8 cellular contexts compared by ENCODE assay signal in the genomic region with DNA sequence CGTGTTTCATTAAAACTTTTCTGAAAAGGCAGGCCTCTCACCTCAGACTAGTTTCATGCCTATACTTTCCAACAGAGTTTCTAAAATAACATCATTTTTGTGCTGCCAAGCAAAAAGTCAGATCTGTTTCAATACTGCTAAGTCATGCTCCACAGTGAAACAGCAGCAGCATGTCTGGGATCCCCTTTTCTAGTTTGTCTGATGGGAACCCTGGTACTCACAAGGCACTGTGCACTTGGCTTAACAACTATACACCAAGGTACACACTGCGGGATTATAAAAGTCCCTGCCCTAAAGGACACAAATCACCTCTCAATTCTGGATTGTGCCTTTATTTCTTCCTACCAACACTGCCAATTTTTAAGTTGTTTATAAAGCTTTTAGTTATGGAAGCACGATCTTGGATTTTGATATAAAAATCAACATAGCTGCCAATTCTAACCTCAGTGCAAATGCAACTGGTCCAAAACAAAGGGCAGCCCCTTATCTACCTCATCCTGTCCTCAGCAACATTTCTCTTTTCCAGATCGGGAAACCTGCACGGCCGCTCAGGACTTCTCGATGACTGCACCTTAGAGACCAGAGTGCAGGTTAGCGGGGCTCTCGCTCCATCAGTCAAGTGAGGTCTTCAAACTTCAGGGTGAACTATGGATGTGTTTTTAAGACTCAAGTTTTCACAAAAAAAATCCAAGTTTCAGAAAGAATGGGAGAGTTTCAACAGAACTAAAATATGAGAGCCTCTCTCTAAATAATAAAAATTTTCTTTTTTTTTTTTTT. TPM values are rescaled to one million over a fixed set of nuclear protein-coding genes. Genes with fewer than 3 reads are reported as not detected.
DNase-seq lines count a peak whose midpoint lies in the region; ATAC-seq, FAIRE-seq and TF ChIP-seq lines count a peak whose summit lies in the region.

No MANE protein-coding gene starts in this region.

- H3K4me3 ChIP-seq in CD4-positive, alpha-beta memory T cell (ENCODE audit: low read length in 2 of 2) = no peak overlapping the region
- H3K4me3 ChIP-seq in MG63 (peak overlapping the region; percentile 83), K562 (peak overlapping the region; percentile 3; the same call in 1 of the 2 replicates)

- no peak for TF ChIP-seq EP300 in K562 (IDR thresholded peaks at IDR 0.05; ENCODE audit: low read length)

- H3K36me3 Mint-ChIP-seq in CD4-positive, alpha-beta memory T cell = peaks cover 24 to 29% of the 10 kb centered on the region in 2 donors
- H3K36me3 Mint-ChIP-seq in naive B cell = peaks cover 7 to 17% of the 10 kb centered on the region in 2 donors

- H3K4me2 ChIP-seq in K562 (ENCODE audit: insufficient read depth, low read length) = peak overlapping the region; percentile 74

- ATAC-seq in K562 = peak; percentile 10; the same call in 1 of the 3 replicates
- no peak for ATAC-seq in naive B cell (ENCODE audit: low read depth in 2 of 2)
- ATAC-seq in HG03280 (IDR thresholded peaks at IDR 0.05; ENCODE audit: unreplicated experiment) = no peak

- POLR2A ChIA-PET in CD4-positive, alpha-beta memory T cell (lab: Charles Lee; ENCODE audit: partially characterized antibody) = interaction anchor here (4.9 to 5.5 kb wide), 2 partner anchors 12 to 52 kb away, joined by 51 to 75 read pairs; a partner anchor contains a TSS
- POLR2A ChIA-PET in K562 (lab: Yijun Ruan, JAX) = interaction anchor here (0.8 to 1.8 kb wide), 4 partner anchors 11 to 62 kb away, joined by 3 to 11 read pairs (median 4); no protein-coding TSS in a partner anchor

- intact Hi-C loops in CD4-positive, alpha-beta memory T cell (cut with micrococcal nuclease) = loop anchor here (5.0 kb wide), 2 partner anchors 295 to 740 kb away; a partner anchor contains a TSS
- intact Hi-C loops in K562 (cut with micrococcal nuclease) = loop anchor here (2.0 to 5.0 kb wide), 3 partner anchors 18 to 55 kb away; a partner anchor contains a TSS

- H3K79me2 ChIP-seq in K562 (ENCODE audit: control insufficient read depth, insufficient read depth, low read length) = peaks cover 43% of the 10 kb centered on the region

- no peaks in the 10 kb centered on the region for H3K27me3 ChIP-seq in CD4-positive, alpha-beta memory T cell (ENCODE audit: insufficient read depth, low read length)
- no peaks in the 10 kb centered on the region for H3K27me3 ChIP-seq in MG63
- no peaks in the 10 kb centered on the region for H3K27me3 ChIP-seq in K562 (ENCODE audit: control insufficient read depth in 2 of 2, insufficient read depth in 2 of 2, low read length in 2 of 2)

- peak overlapping the region in 1 of 2 experiments; percentile 98; a peak in 2 of 4 replicates for H3K9ac ChIP-seq in K562 (ENCODE audit: insufficient read depth in 1 of 2, low read depth in 2 of 2, low read length in 2 of 2)

- peak in 1 of 2 experiments; percentile 13; a peak in 1 of 4 replicates for TF ChIP-seq RAD21 in K562 (CRISPR knock-in tag; conservative IDR thresholded peaks at IDR 0.05 in 1 of 2, IDR thresholded peaks at IDR 0.05 in 1 of 2)

- peak overlapping the region; percentile 27 to 70 (median 52) for H3K4me3 Mint-ChIP-seq in CD4-positive, alpha-beta memory T cell
- peak overlapping the region in 7 of 8 donors; percentile 23 to 99 (median 77) for H3K4me3 Mint-ChIP-seq in naive B cell

- peak overlapping the region; percentile 53; the same call in 1 of the 2 replicates for H2AFZ ChIP-seq in K562 (ENCODE audit: low read depth, low read length)

- H3K27ac ChIP-seq in CD4-positive, alpha-beta memory T cell (ENCODE audit: low read depth, low read length) = peak overlapping the region; percentile 22
- peak overlapping the region; percentile 98 for H3K27ac ChIP-seq in K562 (ENCODE audit: extremely low read depth, low read depth, low read length)

- BruUV-seq in K562 (replicated peaks; lab: Mats Ljungman, UMichigan) = no TSS peak

- H3K9me3 Mint-ChIP-seq in CD4-positive, alpha-beta memory T cell = peaks cover 0 to 9% (median 0%) of the 10 kb centered on the region in 8 donors
- H3K9me3 Mint-ChIP-seq in naive B cell = no peaks in the 10 kb centered on the region

- no peak for TF ChIP-seq CTCF in K562 (IDR thresholded peaks at IDR 0.05 in 2 of 3, conservative IDR thresholded peaks at IDR 0.05 in 1 of 3; ENCODE audit: insufficient read depth in 2 of 3, low read depth in 1 of 3, low read length in 3 of 3)

- no peak; the same call in 1 of the 2 replicates for TF ChIP-seq POLR2A in K562 (conservative IDR thresholded peaks at IDR 0.05)

- peaks cover 23% of the 10 kb centered on the region for H3K36me3 ChIP-seq in CD4-positive, alpha-beta memory T cell (ENCODE audit: insufficient read depth, low read length)
- H3K36me3 ChIP-seq in MG63 = peaks cover 26% of the 10 kb centered on the region
- peaks cover 26% of the 10 kb centered on the region for H3K36me3 ChIP-seq in K562 (ENCODE audit: control insufficient read depth, insufficient read depth, low read length)

- in situ Hi-C loops in K562 (cut with MboI) = no loop called here

- peaks cover 30% of the 10 kb centered on the region for H3K4me1 ChIP-seq in CD4-positive, alpha-beta memory T cell (ENCODE audit: insufficient read depth, low read length)
- H3K4me1 ChIP-seq in K562 (replicated peaks in 1 of 2; ENCODE audit: control insufficient read depth in 2 of 2, insufficient read depth in 2 of 2, low read length in 2 of 2) = peaks cover 21 to 43% of the 10 kb centered on the region in 2 experiments; a peak in 4 of 5 replicates

- 4% methylated on average over 9 of the region's 9 CpGs for WGBS in K562 (ENCODE audit: insufficient coverage, low coverage, missing lambda C conversion rate)

- peak; percentile 87 for FAIRE-seq in K562 (lab: Jason Lieb, UNC)

- H4K20me1 ChIP-seq in K562 (replicated peaks; ENCODE audit: control insufficient read depth, insufficient read depth, low read length) = peaks cover 20% of the 10 kb centered on the region

- H3K4me1 Mint-ChIP-seq in CD4-positive, alpha-beta memory T cell = peaks cover 11 to 36% (median 23%) of the 10 kb centered on the region in 4 donors
- H3K4me1 Mint-ChIP-seq in naive B cell = peaks cover 13 to 31% (median 16%) of the 10 kb centered on the region in 3 donors

- H3K9me3 ChIP-seq in CD4-positive, alpha-beta memory T cell (ENCODE audit: control insufficient read depth in 1 of 2, low read length in 2 of 2) = no peaks in the 10 kb centered on the region
- H3K9me3 ChIP-seq in MG63 (no peaks in the 10 kb centered on the region), K562 (replicated peaks; ENCODE audit: control insufficient read depth, insufficient read depth, low read depth, low read length) (no peaks in the 10 kb centered on the region)

- CTCF ChIA-PET in CD4-positive, alpha-beta memory T cell (lab: Charles Lee; ENCODE audit: partially characterized antibody) = interaction anchor here (1.2 to 1.6 kb wide), 2 partner anchors 12 to 58 kb away, joined by 4 to 5 read pairs; no protein-coding TSS in a partner anchor
- CTCF ChIA-PET in K562 (lab: Yijun Ruan, JAX; ENCODE audit: low intra/inter-chr PET ratio) = interaction anchor here (0.7 kb wide), 1 partner anchor 1626 kb away, joined by 4 read pairs; no protein-coding TSS in a partner anchor

- no peak for DNase-seq in CD4-positive, alpha-beta memory T cell
- no peak for DNase-seq in MG63
- peak in 2 of 4 experiments; percentile 32 to 60 for DNase-seq in K562 (ENCODE audit: extremely low read depth in 1 of 4, low spot score in 3 of 4)
- DNase-seq in naive B cell = no peak
- DNase-seq in DMS79 (lab: John Stamatoyannopoulos, UW) = no peak
- DNase-seq in AG08396 (ENCODE audit: low spot score) = no peak
- no peak for DNase-seq in H4 (ENCODE audit: low spot score)

- peaks cover 9% of the 10 kb centered on the region for H3K9me1 ChIP-seq in K562 (ENCODE audit: control insufficient read depth, insufficient read depth, low read length)

- peak overlapping the region; percentile 69 to 99 (median 79) for H3K27ac Mint-ChIP-seq in CD4-positive, alpha-beta memory T cell
- peak overlapping the region in 4 of 6 donors; percentile 10 to 98 (median 75) for H3K27ac Mint-ChIP-seq in naive B cell

- H3K27me3 Mint-ChIP-seq in CD4-positive, alpha-beta memory T cell = no peaks in the 10 kb centered on the region
- peaks cover 0 to 4% (median 0%) of the 10 kb centered on the region in 3 donors for H3K27me3 Mint-ChIP-seq in naive B cell

RNA-seq across cellular contexts. Expression of a gene that starts 1.7 kb away (rescaled TPM):
- total RNA-seq in CD4-positive, alpha-beta memory T cell = 100 to 1,000 TPM; 265 to 269 TPM
- polyA plus RNA-seq in CD4-positive, alpha-beta memory T cell = 100 to 1,000 TPM; 333 to 395 TPM
- 180 and 183 TPM in 2 replicates for total RNA-seq in MG63 (2014; rRNA removed; shearing (Covaris generic); ENCODE audit: low replicate concordance)
- 338 and 574 TPM in 2 replicates for total RNA-seq in K562 (2011; cell fraction: chromatin; rRNA removed; ENCODE audit: low replicate concordance)
- 188 and 198 TPM in 2 replicates for total RNA-seq in K562 (2011; cell fraction: nucleolus; rRNA removed)
- total RNA-seq in K562 (2011; cell fraction: nucleoplasm; rRNA removed) = 241 and 245 TPM in 2 replicates
- 118 and 174 TPM in 2 replicates for total RNA-seq in K562 (2014; rRNA removed)
- 197 and 205 TPM in 2 replicates for total RNA-seq in K562 (2014; rRNA removed; fragmentation: Illumina TruSeq; extraction: Trizol)
- 176 and 190 TPM in 2 replicates for total RNA-seq in K562 (2015; rRNA removed; fragmentation: Illumina TruSeq; extraction: Trizol)
- 278 and 314 TPM in 2 replicates for total RNA-seq in K562 (2021)
- 347 and 442 TPM in 2 replicates for polyA plus RNA-seq in K562 (2011; rRNA removed)
- 171 and 226 TPM in 2 replicates for polyA plus RNA-seq in K562 (2011; cell fraction: cytosol; rRNA removed)
- polyA plus RNA-seq in K562 (2011; cell fraction: nucleus; rRNA removed) = 223 and 263 TPM in 2 replicates
- polyA plus RNA-seq in K562 (2012) = 203 and 316 TPM in 2 replicates
- 192 and 286 TPM in 2 replicates for polyA plus RNA-seq in K562 (2014; fragmentation: Illumina TruSeq; extraction: Trizol)
- polyA plus RNA-seq in K562 (2014; fragmentation: Nextera tagmentation; extraction: Ambion mirVana) = 100 to 1,000 TPM in 1 of 2 experiments, 10 to 100 TPM in 1; 92.7 to 126 TPM
- 134 and 152 TPM in 2 replicates for polyA plus RNA-seq in K562 (2014; rRNA removed)
- polyA minus RNA-seq in K562 (2011; rRNA and poly(A)+ RNA removed) = 449 and 508 TPM in 2 replicates
- polyA minus RNA-seq in K562 (2011; cell fraction: cytosol; rRNA and poly(A)+ RNA removed) = 113 and 158 TPM in 2 replicates
- polyA minus RNA-seq in K562 (2011; cell fraction: nucleus; rRNA and poly(A)+ RNA removed) = 117 and 192 TPM in 2 replicates
- 100 to 1,000 TPM; 419 to 531 (median 455) TPM for polyA plus RNA-seq in naive B cell (ENCODE audit: low read depth in 6 of 6)
- total RNA-seq in H4 (2014; rRNA removed; shearing (Covaris generic)) = 87.3 and 145 TPM in 2 replicates

RNA-seq across cellular contexts. Expression of a gene that starts 52.9 kb away (rescaled TPM):
- 100 to 1,000 TPM; 108 to 113 TPM for total RNA-seq in CD4-positive, alpha-beta memory T cell
- polyA plus RNA-seq in CD4-positive, alpha-beta memory T cell = 10 to 100 TPM; 18.4 to 44.7 TPM
- 26.9 and 31.6 TPM in 2 replicates for total RNA-seq in MG63 (2014; rRNA removed; shearing (Covaris generic); ENCODE audit: low replicate concordance)
- total RNA-seq in K562 (2011; cell fraction: chromatin; rRNA removed; ENCODE audit: low replicate concordance) = 157 and 305 TPM in 2 replicates
- 86.7 and 110 TPM in 2 replicates for total RNA-seq in K562 (2011; cell fraction: nucleolus; rRNA removed)
- total RNA-seq in K562 (2011; cell fraction: nucleoplasm; rRNA removed) = 139 and 215 TPM in 2 replicates
- total RNA-seq in K562 (2014; rRNA removed) (47.9 and 49.5 TPM in 2 replicates), K562 (2014; rRNA removed; fragmentation: Illumina TruSeq; extraction: Trizol) (57.5 and 60.4 TPM in 2 replicates), K562 (2015; rRNA removed; fragmentation: Illumina TruSeq; extraction: Trizol) (52.1 and 56.3 TPM in 2 replicates), K562 (2021) (54.1 and 63.1 TPM in 2 replicates)
- polyA plus RNA-seq in K562 (2011; rRNA removed) (60.7 and 68.7 TPM in 2 replicates), K562 (2014; fragmentation: Illumina TruSeq; extraction: Trizol) (54.9 and 65.3 TPM in 2 replicates), K562 (2014; fragmentation: Nextera tagmentation; extraction: Ambion mirVana) (10 to 100 TPM; 10.1 to 18.2 TPM), K562 (2014; rRNA removed) (53.2 and 55.1 TPM in 2 replicates), naive B cell (ENCODE audit: low read depth in 6 of 6) (10 to 100 TPM; 31.4 to 61.4 (median 34.6) TPM)
- polyA plus RNA-seq in K562 (2011; cell fraction: cytosol; rRNA removed) = 29.4 and 31.3 TPM in 2 replicates
- polyA plus RNA-seq in K562 (2011; cell fraction: nucleus; rRNA removed) = 59.4 and 59.9 TPM in 2 replicates
- 41.6 and 49.0 TPM in 2 replicates for polyA plus RNA-seq in K562 (2012)
- polyA minus RNA-seq in K562 (2011; rRNA and poly(A)+ RNA removed) = 95.3 and 99.4 TPM in 2 replicates
- polyA minus RNA-seq in K562 (2011; cell fraction: cytosol; rRNA and poly(A)+ RNA removed) = 20.8 and 26.0 TPM in 2 replicates
- polyA minus RNA-seq in K562 (2011; cell fraction: nucleus; rRNA and poly(A)+ RNA removed) = 54.3 and 101 TPM in 2 replicates
- 35.8 and 41.8 TPM in 2 replicates for total RNA-seq in H4 (2014; rRNA removed; shearing (Covaris generic))

Comparison
In these comparisons a context has a peak if more than half of its experiments do, and no peak if none do; other contexts are left out.
1. H3K4me3 ChIP-seq: peak in MG63 (single experiment) and K562 (single experiment); none in CD4-positive, alpha-beta memory T cell (0 of 2).